ENCODE assay signal across 8 cellular contexts in genomic region chr9:33447404-33448158, GRCh38. TPM values are rescaled to one million over a fixed set of nuclear protein-coding genes. Genes with fewer than 3 reads are reported as not detected.
A peak's percentile ranks its signal among the peaks of the same experiment; 100 is the strongest.
DNase-seq lines count a peak whose midpoint lies in the region; ATAC-seq, FAIRE-seq and TF ChIP-seq lines count a peak whose summit lies in the region.

AQP3 (minus strand) TSS chr9:33447593; CDS start chr9:33447530, 63 bp downstream.

- RAD21 ChIA-PET in GM12878 (lab: Charles Lee; ENCODE audit: unreplicated experiment): interaction anchor here (0.7 to 2.1 kb wide), 7 partner anchors 19 to 367 kb away, joined by 3 to 10 read pairs (median 6); partner anchors contain the start of gene NOL6

- peaks cover 44% of the 10 kb centered on the region for H3K4me1 Mint-ChIP-seq in T-helper 17 cell

- peak within 1 kb of the TSS; percentile 99 for H3K27ac Mint-ChIP-seq in T-helper 17 cell

- H2AFZ ChIP-seq in KMS-11 (ENCODE audit: low read depth): peak within 1 kb of the TSS; percentile 88
- H2AFZ ChIP-seq in GM12878 (ENCODE audit: control insufficient read depth, low read depth, low read length): peak within 1 kb of the TSS; percentile 38

- TF ChIP-seq EP300 in GM12878 (IDR thresholded peaks at IDR 0.05; ENCODE audit: borderline replicate concordance in 1 of 2, control insufficient read depth in 1 of 2, low read depth in 2 of 2, low read length in 2 of 2): no peak

- CTCF ChIA-PET in GM12878 (lab: Yijun Ruan, JAX): interaction anchor here (0.8 to 8.9 kb wide), 10 partner anchors 11 to 179 kb away, joined by 3 to 113 read pairs (median 8); partner anchors contain the start of genes AQP7 and NOL6

- TF ChIP-seq CTCF in KMS-11 (conservative IDR thresholded peaks at IDR 0.05; ENCODE audit: low read depth, low read length) (0 out of 2 replicates have a peak, but pooled peaks have one; percentile 34), GM12878 (IDR thresholded peaks at IDR 0.05 in 2 of 3, conservative IDR thresholded peaks at IDR 0.05 in 1 of 3; ENCODE audit: control insufficient read depth in 2 of 3, extremely low read depth in 1 of 3, insufficient read depth in 1 of 3, low read depth in 3 of 3, low read length in 3 of 3) (peak; percentile 19 to 31 (median 20); a peak in 4 of 6 replicates)

- H3K9me3 ChIP-seq in T-helper 17 cell (ENCODE audit: control insufficient read depth, low read length, poor library complexity, severe bottlenecking) (no peaks in the 10 kb centered on the region), GM12878 (replicated peaks; ENCODE audit: control insufficient read depth, insufficient read depth, low read length) (no peaks in the 10 kb centered on the region), iPS-18c (ENCODE audit: control insufficient read depth, insufficient read depth, low read length) (no peaks in the 10 kb centered on the region), small intestine (ENCODE audit: control insufficient read depth, low read depth) (no peaks in the 10 kb centered on the region)

- H4K20me1 ChIP-seq in KMS-11 (ENCODE audit: insufficient read depth) (no peaks in the 10 kb centered on the region), GM12878 (ENCODE audit: control insufficient read depth, insufficient read depth) (no peaks in the 10 kb centered on the region)

- peaks cover 2% of the 10 kb centered on the region for H3K36me3 Mint-ChIP-seq in T-helper 17 cell (ENCODE audit: low read depth)

- H3K9ac ChIP-seq in KMS-11: peak within 1 kb of the TSS; percentile 74
- peak within 1 kb of the TSS; percentile 15; the same call in 1 of the 2 replicates for H3K9ac ChIP-seq in GM12878 (ENCODE audit: control insufficient read depth, insufficient read depth, low read length)

- no peak for TF ChIP-seq RAD21 in GM12878 (IDR thresholded peaks at IDR 0.05; ENCODE audit: insufficient read depth, low read depth, low read length)

- H3K27me3 Mint-ChIP-seq in T-helper 17 cell: no peaks in the 10 kb centered on the region

- intact Hi-C loops in GM12878 (cut with micrococcal nuclease; ENCODE audit: unreplicated experiment): no loop called here

- H3K27me3 ChIP-seq in KMS-11 (ENCODE audit: insufficient read depth, low read depth) (no peaks in the 10 kb centered on the region), GM12878 (replicated peaks in 1 of 2; ENCODE audit: control insufficient read depth in 2 of 2, insufficient read depth in 2 of 2, low read length in 1 of 2) (0 out of 4 replicates have a peak, but pooled peaks cover 0 to 1% of the 10 kb centered on the region in 2 experiments), small intestine (ENCODE audit: control insufficient read depth in 2 of 2, insufficient read depth in 2 of 2, low read length in 2 of 2) (no peaks in the 10 kb centered on the region)

- no TSS peak for BruUV-seq in GM12878 (replicated peaks; lab: Mats Ljungman, UMichigan)

- H3K27ac ChIP-seq in KMS-11: peak within 1 kb of the TSS; percentile 89
- H3K27ac ChIP-seq in GM12878 (ENCODE audit: control insufficient read depth, insufficient read depth): 0 out of 2 replicates have a peak within 1 kb of the TSS, but pooled peaks have one; percentile 20
- H3K27ac ChIP-seq in small intestine (ENCODE audit: low read depth in 1 of 2, low read length in 1 of 2): peak within 1 kb of the TSS; percentile 83 to 98

- peak within 1 kb of the TSS; percentile 97 for H3K4me3 Mint-ChIP-seq in T-helper 17 cell

- peak; percentile 54; the same call in 1 of the 2 replicates for TF ChIP-seq POLR2A in GM12878 (IDR thresholded peaks at IDR 0.05; ENCODE audit: low read depth, low read length)

- H3K4me3 ChIP-seq in KMS-11 (IDR thresholded peaks at IDR 0.05; ENCODE audit: insufficient read depth, low read depth, low read length) (peak within 1 kb of the TSS; percentile 43), GM12878 (peak within 1 kb of the TSS; percentile 40; the same call in 1 of the 2 replicates), iPS-18c (ENCODE audit: insufficient read depth, low read depth, low read length) (peak within 1 kb of the TSS; percentile 55), small intestine (ENCODE audit: low read depth in 1 of 2, low read length in 2 of 2) (peak within 1 kb of the TSS; percentile 2 to 84)

- ATAC-seq in T-helper 17 cell (peak; percentile 59), GM12878 (peak; percentile 82), GM21717 (IDR thresholded peaks at IDR 0.05; ENCODE audit: unreplicated experiment) (no peak)

- H3K4me2 ChIP-seq in KMS-11 (peak within 1 kb of the TSS; percentile 92), GM12878 (ENCODE audit: control insufficient read depth, insufficient read depth) (peak within 1 kb of the TSS; percentile 82)

- H3K79me2 ChIP-seq in KMS-11 (ENCODE audit: insufficient read depth, low read depth): 0 out of 2 replicates have a peak, but pooled peaks cover 3% of the 10 kb centered on the region
- no peaks in the 10 kb centered on the region for H3K79me2 ChIP-seq in GM12878 (ENCODE audit: control insufficient read depth, insufficient read depth, low read length)

- no peaks in the 10 kb centered on the region for H3K36me3 ChIP-seq in KMS-11 (ENCODE audit: insufficient read depth)
- no peaks in the 10 kb centered on the region for H3K36me3 ChIP-seq in GM12878 (ENCODE audit: control insufficient read depth in 2 of 2, insufficient read depth in 2 of 2, low read length in 1 of 2)
- peaks cover 0 to 5% of the 10 kb centered on the region in 2 donors for H3K36me3 ChIP-seq in small intestine (ENCODE audit: control insufficient read depth in 2 of 2, insufficient read depth in 2 of 2, low read length in 2 of 2)

- FAIRE-seq in GM12878 (lab: Jason Lieb, UNC): peak; percentile 59
- FAIRE-seq in small intestine (lab: Jason Lieb, UNC): no peak

- H3K4me1 ChIP-seq in KMS-11 (ENCODE audit: low read depth, poor library complexity, severe bottlenecking) (peaks cover 38% of the 10 kb centered on the region), GM12878 (ENCODE audit: control insufficient read depth, insufficient read depth, low read length) (peaks cover 32% of the 10 kb centered on the region), small intestine (ENCODE audit: control insufficient read depth in 2 of 2, insufficient read depth in 1 of 2, low read depth in 1 of 2, low read length in 1 of 2) (peaks cover 0 to 4% of the 10 kb centered on the region in 2 donors)

- WGBS in GM12878 (ENCODE audit: insufficient coverage, insufficient replicate concordance, low lambda C conversion rate, missing lambda C conversion rate): 2% methylated on average over 33 of the region's 48 CpGs
- WGBS in small intestine, 3 donors: 2% methylated on average over 45 to 48 of the region's 48 CpGs

- POLR2A ChIA-PET in GM12878 (lab: Charles Lee): interaction anchor here (0.6 to 1.1 kb wide), 4 partner anchors 8 to 488 kb away, joined by 3 to 6 read pairs (median 3); partner anchors contain the start of gene NOL6

- peak; percentile 48 for DNase-seq in NCI-H1436 (lab: John Stamatoyannopoulos, UW)
- no peak for DNase-seq in NCI-H1436 treated with DMSO at 0.1 percent for 48 hours (lab: John Stamatoyannopoulos, UW)
- peak; percentile 69 to 71 (median 70) for DNase-seq in T-helper 17 cell
- no peak for DNase-seq in GM12878 (ENCODE audit: low read depth, low spot score)
- DNase-seq in small intestine: peak; percentile 68

- in situ Hi-C loops in GM12878 (cut with MboI): no loop called here

- SMC1A ChIA-PET in GM12878 (lab: Charles Lee; ENCODE audit: uncharacterized antibody, unreplicated experiment): interaction anchor here (0.6 to 2.5 kb wide), 5 partner anchors 11 to 157 kb away, joined by 3 to 7 read pairs (median 3); partner anchors contain the start of gene NOL6

TF ChIP-seq in GM12878, 131 proteins besides CTCF, POLR2A, EP300 and RAD21:
- TF ChIP-seq SMARCA5 (IDR thresholded peaks at IDR 0.05) (0 out of 2 replicates have a peak, but pooled peaks have one; percentile 39), EZH2 (IDR thresholded peaks at IDR 0.05; ENCODE audit: borderline replicate concordance, control insufficient read depth, low read depth, low read length) (no peak)

RNA-seq across cellular contexts. Expression of gene AQP3, which starts in this region (rescaled TPM):
- 100 to 1,000 TPM; 206 to 225 TPM for total RNA-seq in T-helper 17 cell
- total RNA-seq in GM12878 (2013; cell fraction: nucleolus; rRNA removed): 0.47 and 0.92 TPM in 2 replicates
- 3.1 and 6.5 TPM in 2 replicates for total RNA-seq in GM12878 (2014; rRNA removed)
- 2.0 and 3.0 TPM in 2 replicates for total RNA-seq in GM12878 (2014; rRNA removed; fragmentation: Illumina TruSeq; extraction: Trizol)
- total RNA-seq in GM12878 (2021): 3.4 and 4.8 TPM in 2 replicates
- polyA plus RNA-seq in GM12878 (2011; ENCODE audit: low read depth): 2.6 TPM
- 4.1 and 5.5 TPM in 2 replicates for polyA plus RNA-seq in GM12878 (2011; rRNA removed)
- 10.2 and 11.0 TPM in 2 replicates for polyA plus RNA-seq in GM12878 (2011; cell fraction: cytosol; rRNA removed)
- 9.5 and 11.4 TPM in 2 replicates for polyA plus RNA-seq in GM12878 (2011; cell fraction: nucleus; rRNA removed)
- polyA plus RNA-seq in GM12878 (2012): 1.8 and 4.9 TPM in 2 replicates
- 0.95 and 2.6 TPM in 2 replicates for polyA plus RNA-seq in GM12878 (2014; fragmentation: Illumina TruSeq; extraction: Trizol)
- under 1 TPM; 0.60 to 0.71 TPM for polyA plus RNA-seq in GM12878 (2014; fragmentation: Nextera tagmentation; extraction: Ambion mirVana)
- 4.2 and 6.9 TPM in 2 replicates for polyA plus RNA-seq in GM12878 (2014; rRNA removed)
- 10 to 100 TPM; 11.2 to 11.8 TPM for polyA plus RNA-seq in GM12878 (2016; fragmentation: Nextera tagmentation; extraction: Ambion mirVana)
- 3.9 and 6.0 TPM in 2 replicates for polyA minus RNA-seq in GM12878 (2011; rRNA and poly(A)+ RNA removed)
- polyA minus RNA-seq in GM12878 (2011; cell fraction: cytosol; rRNA and poly(A)+ RNA removed): 6.7 and 7.4 TPM in 2 replicates
- 1.4 and 2.3 TPM in 2 replicates for polyA minus RNA-seq in GM12878 (2011; cell fraction: nucleus; rRNA and poly(A)+ RNA removed)
- polyA plus RNA-seq in small intestine: 100 to 1,000 TPM in 2 of 3 donors, 10 to 100 TPM in 1; 36.6 to 158 (median 117) TPM

Comparison
In these comparisons a context has a peak if more than half of its experiments do, and no peak if none do; other contexts are left out.
1. RNA of gene AQP3 (total RNA-seq): 206 to 225 TPM in T-helper 17 cell; 0.47 to 6.5 TPM in GM12878; every median in the first group is over 10 times any median in the second.
2. DNase-seq: peak in NCI-H1436 (single experiment), T-helper 17 cell (3 of 3) and small intestine (single experiment); none in NCI-H1436 treated with DMSO at 0.1 percent for 48 hours (single experiment) and GM12878 (single experiment).
3. H3K27ac ChIP-seq: peak in every context shown above with its lines; median percentile 90 in small intestine; 89 in KMS-11; 20 in GM12878.
4. Peak in every context shown above with its lines, with median percentiles within 50 percentile points of each other: H3K4me3 ChIP-seq.